Comparison of ENCODE assay signal across 12 cellular contexts in genomic region chr20:32511358-32512046, GRCh38.
A peak's percentile ranks its signal among the peaks of the same experiment; 100 is the strongest.
DNase-seq lines count a peak whose midpoint lies in the region; ATAC-seq and TF ChIP-seq lines count a peak whose summit lies in the region.
"Had no signal": no experiment of that assay in that cellular context is flagged by ENCODE, and none has a peak within 500 bp of the region (broad histone marks: within the 10 kb centered on the region; RNA-seq: fewer than 3 reads in every experiment).

No MANE protein-coding gene starts in this region.

- CTCF ChIA-PET in T-cell (lab: Charles Lee): no interaction called here

- POLR2A ChIA-PET in T-cell (lab: Charles Lee): no interaction called here

- no peak for DNase-seq in DND-41
- no peak for DNase-seq in T-cell
- no peak for DNase-seq in endothelial cell (ENCODE audit: low spot score)
- DNase-seq in NCI-H774 (lab: John Stamatoyannopoulos, UW): no peak
- DNase-seq: activated CD4-positive, CD25-positive, alpha-beta regulatory T cell; foreskin fibroblast; NCI-H2029; SHP77 treated with DMSO at 0.1 percent for 48 hours had no signal

- H3K4me1 ChIP-seq in DND-41 (ENCODE audit: insufficient read depth, low read length) (peaks cover 63% of the 10 kb centered on the region), parathyroid adenoma (peaks cover 38% of the 10 kb centered on the region)

- H3K4me1 Mint-ChIP-seq in T-cell (peaks cover 94 to 97% (median 94%) of the 10 kb centered on the region in 3 donors), endothelial cell (ENCODE audit: unreplicated experiment) (peaks cover 91% of the 10 kb centered on the region)

- TF ChIP-seq CTCF in DND-41 (IDR thresholded peaks at IDR 0.05; ENCODE audit: borderline replicate concordance, extremely low read depth, low read length, poor library complexity, severe bottlenecking) (no peak), endothelial cell (IDR thresholded peaks at IDR 0.05; ENCODE audit: unreplicated experiment) (no peak), parathyroid adenoma (IDR thresholded peaks at IDR 0.05) (no peak)

- H3K36me3 ChIP-seq in DND-41 (ENCODE audit: insufficient read depth, low read length) (peaks cover 20% of the 10 kb centered on the region), parathyroid adenoma (ENCODE audit: control insufficient read depth, insufficient read depth, low read length) (no peaks in the 10 kb centered on the region)

- H3K79me2 ChIP-seq in DND-41 (ENCODE audit: insufficient read depth, low read length) (peaks cover 27% of the 10 kb centered on the region), parathyroid adenoma (peaks cover 5% of the 10 kb centered on the region)

- H3K4me3 ChIP-seq in DND-41 (ENCODE audit: low read depth in 1 of 2, low read length in 2 of 2) (peak overlapping the region in 1 of 2 experiments; percentile 48; a peak in 2 of 4 replicates), parathyroid adenoma (ENCODE audit: low read depth, low read length) (no peak overlapping the region)

- H4K20me1 ChIP-seq in DND-41 (ENCODE audit: insufficient read depth, low read length): no peaks in the 10 kb centered on the region

- peak overlapping the region; percentile 66 for H3K4me2 ChIP-seq in DND-41 (ENCODE audit: insufficient read depth, low read length)
- peak overlapping the region; percentile 54 for H3K4me2 ChIP-seq in parathyroid adenoma (ENCODE audit: low read length)

- H3K27ac ChIP-seq in DND-41 (ENCODE audit: low read length) (peak overlapping the region; percentile 95), parathyroid adenoma (peak overlapping the region; percentile 77)

- H3K27me3 Mint-ChIP-seq in T-cell (no peaks in the 10 kb centered on the region), endothelial cell (ENCODE audit: unreplicated experiment) (peaks cover 33% of the 10 kb centered on the region)
- H3K27me3 Mint-ChIP-seq: dendritic cell treated with granulocyte-macrophage colony-stimulating factor and Interleukin-4, amounts not matched to agents 40 ng/mL and 50 ng/mL, for 4 days had no signal

- H2AFZ ChIP-seq in DND-41 (ENCODE audit: low read depth, low read length): no peak overlapping the region
- peak overlapping the region; percentile 70 for H2AFZ ChIP-seq in parathyroid adenoma

- H3K9me3 Mint-ChIP-seq in T-cell: no peaks in the 10 kb centered on the region
- H3K9me3 Mint-ChIP-seq in endothelial cell (ENCODE audit: unreplicated experiment): no peaks in the 10 kb centered on the region
- H3K9me3 Mint-ChIP-seq: dendritic cell treated with granulocyte-macrophage colony-stimulating factor and Interleukin-4, amounts not matched to agents 40 ng/mL and 50 ng/mL, for 4 days had no signal

- peaks cover 50% of the 10 kb centered on the region for H3K36me3 Mint-ChIP-seq in T-cell
- H3K36me3 Mint-ChIP-seq in endothelial cell (ENCODE audit: low read depth, unreplicated experiment): peaks cover 26% of the 10 kb centered on the region

- ATAC-seq in DND-41 (ENCODE audit: insufficient read depth, low read depth) (no peak), T-cell (replicated peaks in 1 of 4) (no peak), HG03135 (IDR thresholded peaks at IDR 0.05; ENCODE audit: unreplicated experiment) (no peak), HG02678 (IDR thresholded peaks at IDR 0.05; ENCODE audit: unreplicated experiment) (no peak)

- H3K27ac Mint-ChIP-seq in T-cell (peak overlapping the region; percentile 93 to 98), endothelial cell (ENCODE audit: unreplicated experiment) (peak overlapping the region; percentile 85)
- H3K27ac Mint-ChIP-seq: dendritic cell treated with granulocyte-macrophage colony-stimulating factor and Interleukin-4, amounts not matched to agents 40 ng/mL and 50 ng/mL, for 4 days had no signal

- H3K9ac ChIP-seq in DND-41 (ENCODE audit: low read depth, low read length) (peak overlapping the region; percentile 60), parathyroid adenoma (no peak overlapping the region)

- no peaks in the 10 kb centered on the region for H3K27me3 ChIP-seq in DND-41 (ENCODE audit: insufficient read depth, low read length, poor library complexity)
- H3K27me3 ChIP-seq in parathyroid adenoma (ENCODE audit: control insufficient read depth, insufficient read depth, low read length): no peaks in the 10 kb centered on the region

- H3K4me3 Mint-ChIP-seq in T-cell (peak overlapping the region; percentile 80 to 93 (median 84)), endothelial cell (ENCODE audit: unreplicated experiment) (peak overlapping the region; percentile 87)
- H3K4me3 Mint-ChIP-seq: dendritic cell treated with granulocyte-macrophage colony-stimulating factor and Interleukin-4, amounts not matched to agents 40 ng/mL and 50 ng/mL, for 4 days had no signal

- H3K9me3 ChIP-seq in DND-41 (ENCODE audit: insufficient read depth, low read length, severe bottlenecking): no peaks in the 10 kb centered on the region
- H3K9me3 ChIP-seq in parathyroid adenoma (ENCODE audit: control insufficient read depth, low read length): no peaks in the 10 kb centered on the region
